27 cellular contexts compared by ENCODE assay signal in the genomic region with DNA sequence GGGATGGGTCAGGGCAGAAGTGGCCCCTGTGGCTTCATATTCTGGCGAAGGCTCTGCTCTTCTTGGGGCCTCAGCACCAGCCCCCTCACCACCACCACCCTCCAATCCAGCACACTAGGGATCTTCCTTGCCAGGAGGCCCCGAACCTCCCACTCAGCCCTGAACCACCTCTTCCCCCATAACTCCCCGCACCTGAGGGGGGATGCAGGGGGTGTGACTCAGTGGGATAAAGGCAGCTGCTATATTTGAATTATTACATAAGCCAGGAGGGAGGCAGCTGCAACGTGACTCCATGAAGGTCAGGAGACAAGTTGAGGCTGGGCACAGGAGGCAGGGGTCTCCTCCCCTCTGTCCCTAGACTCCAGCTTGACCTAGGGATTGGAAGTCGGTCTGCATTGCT.
"Had no signal": no experiment of that assay in that cellular context is flagged by ENCODE, and none has a peak within 500 bp of the region (broad histone marks: within the 10 kb centered on the region; RNA-seq: fewer than 3 reads in every experiment).

No MANE protein-coding gene starts in this region.

- H3K27me3 Mint-ChIP-seq: activated naive CD4-positive, alpha-beta T cell treated with anti-CD3 and anti-CD28 coated beads, Interleukin-2, amount 50 U/mL, for 24 hours had no signal

- H3K4me3 ChIP-seq: coronary artery, gastrocnemius medialis, hepatocyte, mucosa of descending colon, testis, transverse colon had no signal

- H3K79me2 ChIP-seq: hepatocyte had no signal

- H3K4me1 ChIP-seq: gastrocnemius medialis had no signal

- ATAC-seq: activated naive CD8-positive, alpha-beta T cell treated with anti-CD3 and anti-CD28 coated beads, Interleukin-2, amount 50 U/mL, for 24 hours; effector memory CD8-positive, alpha-beta T cell; gastrocnemius medialis; left cardiac atrium; left ventricle myocardium superior; mucosa of descending colon; right cardiac atrium had no signal

- H3K36me3 Mint-ChIP-seq: activated naive CD4-positive, alpha-beta T cell treated with anti-CD3 and anti-CD28 coated beads, Interleukin-2, amount 50 U/mL, for 24 hours had no signal

- H3K9me3 Mint-ChIP-seq: activated CD4-positive, alpha-beta memory T cell treated with anti-CD3 and anti-CD28 coated beads for 36 hours; activated CD4-positive, alpha-beta T cell treated with anti-CD3 and anti-CD28 coated beads, Interleukin-2, amount 10 ng/mL, durations not matched to agents 24 days and 14 days; activated naive CD4-positive, alpha-beta T cell treated with anti-CD3 and anti-CD28 coated beads, Interleukin-2, amount 50 U/mL, for 24 hours; activated naive CD8-positive, alpha-beta T cell treated with anti-CD3 and anti-CD28 coated beads, Interleukin-2, amount 50 U/mL, for 24 hours; activated T-cell treated with anti-CD3 and anti-CD28 coated beads, Interleukin-2, amount 50 U/mL, for 24 hours; effector memory CD8-positive, alpha-beta T cell; nephron progenitor cell; T-helper 1 cell treated with Interleukin-12 subunit alpha and Interleukin-12 subunit beta and Interleukin-4 antibody, amounts not matched to agents 30 μg/mL and 1 μg/mL, for 36 hours had no signal

- H3K27me3 ChIP-seq: testis had no signal

- H3K27ac ChIP-seq: coronary artery, gastrocnemius medialis, hepatocyte, testis, transverse colon had no signal

- H3K4me3 Mint-ChIP-seq: activated CD4-positive, alpha-beta memory T cell treated with anti-CD3 and anti-CD28 coated beads for 36 hours; activated CD4-positive, alpha-beta T cell treated with anti-CD3 and anti-CD28 coated beads, Interleukin-2, amount 10 ng/mL, durations not matched to agents 24 days and 14 days; activated naive CD4-positive, alpha-beta T cell treated with anti-CD3 and anti-CD28 coated beads, Interleukin-2, amount 50 U/mL, for 24 hours; activated naive CD8-positive, alpha-beta T cell treated with anti-CD3 and anti-CD28 coated beads, Interleukin-2, amount 50 U/mL, for 24 hours; activated T-cell treated with anti-CD3 and anti-CD28 coated beads, Interleukin-2, amount 50 U/mL, for 24 hours; effector memory CD8-positive, alpha-beta T cell; nephron progenitor cell; T-helper 1 cell treated with Interleukin-12 subunit alpha and Interleukin-12 subunit beta and Interleukin-4 antibody, amounts not matched to agents 30 μg/mL and 1 μg/mL, for 36 hours had no signal

- DNase-seq: activated CD4-positive, alpha-beta memory T cell treated with anti-CD3 and anti-CD28 coated beads for 36 hours; activated CD4-positive, alpha-beta T cell treated with anti-CD3 and anti-CD28 coated beads, Interleukin-2, amount 10 ng/mL, durations not matched to agents 24 days and 14 days; activated CD4-positive, CD25-positive, alpha-beta regulatory T cell treated with anti-CD3 and anti-CD28 coated beads, Interleukin-2, amount 50 U/mL, for 72 hours; activated CD8-positive, alpha-beta memory T cell treated with anti-CD3 and anti-CD28 coated beads, Interleukin-2, amount 50 U/mL, for 4 hours; activated naive CD8-positive, alpha-beta T cell treated with anti-CD3 and anti-CD28 coated beads, Interleukin-2, amount 50 U/mL, for 24 hours; activated T-cell treated with anti-CD3 and anti-CD28 coated beads, Interleukin-2, amount 50 U/mL, for 24 hours; cerebellar nuclear complex; effector memory CD8-positive, alpha-beta T cell; erythroblast; gastrocnemius medialis; glutamatergic neuron; islet precursor cell; left cardiac atrium; left ventricle myocardium superior; mucosa of descending colon; nephron progenitor cell; right cardiac atrium; stimulated activated CD4-positive, alpha-beta T cell treated with anti-CD3 and anti-CD28 coated beads, Interleukin-15, amount 100 ng/mL, for 24 hours; stimulated activated CD4-positive, alpha-beta T cell treated with anti-CD3 and anti-CD28 coated beads, Interleukin-2, amount 100 ng/mL, for 24 hours; stimulated activated naive CD4-positive, alpha-beta T cell; T-helper 9 cell; testis; transverse colon had no signal

- H2AFZ ChIP-seq: hepatocyte had no signal

- H3K9me3 ChIP-seq: gastrocnemius medialis, mucosa of descending colon, testis, transverse colon had no signal

- H3K27ac Mint-ChIP-seq: activated CD4-positive, alpha-beta memory T cell treated with anti-CD3 and anti-CD28 coated beads for 36 hours; activated CD4-positive, alpha-beta T cell treated with anti-CD3 and anti-CD28 coated beads, Interleukin-2, amount 10 ng/mL, durations not matched to agents 24 days and 14 days; activated naive CD8-positive, alpha-beta T cell treated with anti-CD3 and anti-CD28 coated beads, Interleukin-2, amount 50 U/mL, for 24 hours; activated T-cell treated with anti-CD3 and anti-CD28 coated beads, Interleukin-2, amount 50 U/mL, for 24 hours; nephron progenitor cell; T-helper 1 cell treated with Interleukin-12 subunit alpha and Interleukin-12 subunit beta and Interleukin-4 antibody, amounts not matched to agents 30 μg/mL and 1 μg/mL, for 36 hours had no signal

- H3K4me2 ChIP-seq: hepatocyte had no signal

- H3K36me3 ChIP-seq: gastrocnemius medialis, transverse colon had no signal
